ENCODE assay signal across 21 cellular contexts in the genomic region with DNA sequence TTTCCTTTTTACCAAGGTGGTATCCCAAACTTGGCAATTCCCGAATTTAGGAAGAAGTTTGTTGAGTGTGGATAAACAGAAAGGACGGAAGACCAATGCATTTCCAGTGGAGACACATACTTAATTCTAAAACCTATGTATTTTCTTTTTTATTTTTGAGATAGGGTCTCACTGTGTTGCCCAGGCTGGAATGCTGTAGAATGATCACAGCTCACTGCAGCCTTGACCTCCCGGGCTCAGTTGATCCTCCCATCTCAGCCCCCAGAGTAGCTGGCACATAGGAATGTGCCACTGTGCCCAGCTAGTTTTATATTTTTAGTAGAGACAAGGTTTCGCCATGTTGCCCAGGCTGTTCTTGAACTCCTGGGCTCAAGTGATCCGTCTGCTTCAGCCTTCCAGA.
"Had no signal": no experiment of that assay in that cellular context is flagged by ENCODE, and none has a peak within 500 bp of the region (broad histone marks: within the 10 kb centered on the region; RNA-seq: fewer than 3 reads in every experiment).

No MANE protein-coding gene starts in this region.

- H3K27me3 Mint-ChIP-seq: activated naive CD8-positive, alpha-beta T cell treated with anti-CD3 and anti-CD28 coated beads, Interleukin-2, amount 10 ng/mL, durations not matched to agents 7 days and 5 days had no signal

- H3K9me3 ChIP-seq: heart right ventricle, ovary, prostate gland, suprapubic skin, transverse colon, vagina had no signal

- H3K4me1 ChIP-seq: prostate gland had no signal

- H3K27me3 ChIP-seq: foreskin keratinocyte, heart right ventricle, ovary, suprapubic skin, transverse colon, vagina had no signal

- ATAC-seq: activated T-cell treated with anti-CD3 and anti-CD28 coated beads, Interleukin-2, amount 50 U/mL, for 72 hours; esophagus mucosa; foreskin keratinocyte; left lobe of liver had no signal

- H3K9me3 Mint-ChIP-seq: activated naive CD8-positive, alpha-beta T cell treated with anti-CD3 and anti-CD28 coated beads, Interleukin-2, amount 10 ng/mL, durations not matched to agents 7 days and 5 days; activated T-cell treated with anti-CD3 and anti-CD28 coated beads, Interleukin-2, amount 50 U/mL, for 72 hours; endodermal cell had no signal

- H3K27ac Mint-ChIP-seq: activated naive CD8-positive, alpha-beta T cell treated with anti-CD3 and anti-CD28 coated beads, Interleukin-2, amount 10 ng/mL, durations not matched to agents 7 days and 5 days; activated T-cell treated with anti-CD3 and anti-CD28 coated beads, Interleukin-2, amount 50 U/mL, for 72 hours; endodermal cell had no signal

- H3K36me3 ChIP-seq: ovary, prostate gland, transverse colon, vagina had no signal

- DNase-seq: activated CD4-positive, alpha-beta T cell treated with anti-CD3 and anti-CD28 coated beads for 4 hours; activated CD4-positive, alpha-beta T cell treated with anti-CD3 and anti-CD28 coated beads, Interleukin-2, amount 50 U/mL, for 4 hours; activated naive CD4-positive, alpha-beta T cell; activated naive CD8-positive, alpha-beta T cell treated with anti-CD3 and anti-CD28 coated beads, Interleukin-2, amount 10 ng/mL, durations not matched to agents 7 days and 5 days; activated T-cell treated with anti-CD3 and anti-CD28 coated beads for 4 hours; activated T-cell treated with anti-CD3 and anti-CD28 coated beads, Interleukin-2, amount 50 U/mL, for 72 hours; amniotic stem cell; caudate nucleus; cortex of kidney; endodermal cell; foreskin keratinocyte; heart right ventricle; kidney glomerular epithelial cell; ovary; stimulated activated naive CD4-positive, alpha-beta T cell; transverse colon had no signal

- H3K4me1 Mint-ChIP-seq: endodermal cell had no signal

- H3K4me3 Mint-ChIP-seq: activated naive CD8-positive, alpha-beta T cell treated with anti-CD3 and anti-CD28 coated beads, Interleukin-2, amount 10 ng/mL, durations not matched to agents 7 days and 5 days; activated T-cell treated with anti-CD3 and anti-CD28 coated beads, Interleukin-2, amount 50 U/mL, for 72 hours; endodermal cell had no signal

- H3K27ac ChIP-seq: foreskin keratinocyte, heart right ventricle, ovary, suprapubic skin, transverse colon, vagina had no signal

- H3K4me3 ChIP-seq: heart right ventricle, ovary, prostate gland, suprapubic skin, transverse colon, vagina had no signal
